Comparison of ENCODE assay signal across 6 cellular contexts in genomic region chr22:38699784-38700183, GRCh38. TPM values are rescaled to one million over a fixed set of nuclear protein-coding genes. Genes with fewer than 3 reads are reported as not detected.
DNase-seq lines count a peak whose midpoint lies in the region; ATAC-seq and TF ChIP-seq lines count a peak whose summit lies in the region.

No MANE protein-coding gene starts in this region.

- H3K36me3 Mint-ChIP-seq in activated naive CD4-positive, alpha-beta T cell treated with anti-CD3 and anti-CD28 coated beads, Interleukin-2, amount 50 U/mL, for 72 hours: peaks cover 38 to 43% of the 10 kb centered on the region in 2 donors
- peaks cover 7% of the 10 kb centered on the region for H3K36me3 Mint-ChIP-seq in memory B cell

- H3K4me3 Mint-ChIP-seq in memory B cell: peak overlapping the region; percentile 88

- H3K9me3 Mint-ChIP-seq in activated naive CD4-positive, alpha-beta T cell treated with anti-CD3 and anti-CD28 coated beads, Interleukin-2, amount 50 U/mL, for 72 hours: no peaks in the 10 kb centered on the region
- no peaks in the 10 kb centered on the region for H3K9me3 Mint-ChIP-seq in memory B cell

- H3K27me3 Mint-ChIP-seq in memory B cell: no peaks in the 10 kb centered on the region

- peak overlapping the region; percentile 80 to 97 for H3K27ac Mint-ChIP-seq in activated naive CD4-positive, alpha-beta T cell treated with anti-CD3 and anti-CD28 coated beads, Interleukin-2, amount 50 U/mL, for 72 hours
- H3K27ac Mint-ChIP-seq in memory B cell: peak overlapping the region; percentile 99

- DNase-seq in GM12864 (ENCODE audit: low read depth) (no peak), memory B cell (ENCODE audit: low spot score in 2 of 2) (no peak), GF-D8 (lab: John Stamatoyannopoulos, UW) (no peak), CD1c-positive myeloid dendritic cell (ENCODE audit: extremely low spot score) (no peak), SKM-1 (lab: John Stamatoyannopoulos, UW; ENCODE audit: unreplicated experiment) (no peak)
- DNase-seq in activated naive CD4-positive, alpha-beta T cell treated with anti-CD3 and anti-CD28 coated beads, Interleukin-2, amount 50 U/mL, for 72 hours (ENCODE audit: low spot score in 2 of 2): no peak

- peak overlapping the region; percentile 91 for H3K4me3 ChIP-seq in GM12864 (ENCODE audit: low read depth, low read length)

- H3K4me1 Mint-ChIP-seq in memory B cell: peaks cover 40% of the 10 kb centered on the region

- ATAC-seq in activated naive CD4-positive, alpha-beta T cell treated with anti-CD3 and anti-CD28 coated beads, Interleukin-2, amount 50 U/mL, for 72 hours: no peak
- no peak for ATAC-seq in memory B cell (ENCODE audit: low read depth)

- TF ChIP-seq CTCF in GM12864 (IDR thresholded peaks at IDR 0.05; ENCODE audit: low read depth, low read length, missing control alignments): no peak

RNA-seq across cellular contexts. Expression of gene JOSD1, which starts 1.0 kb away (rescaled TPM):
- total RNA-seq in activated naive CD4-positive, alpha-beta T cell treated with anti-CD3 and anti-CD28 coated beads, Interleukin-2, amount 50 U/mL, for 72 hours: 10 to 100 TPM; 70.0 to 79.0 TPM

RNA-seq across cellular contexts. Expression of gene GTPBP1, which starts 6.0 kb away (rescaled TPM):
- total RNA-seq in activated naive CD4-positive, alpha-beta T cell treated with anti-CD3 and anti-CD28 coated beads, Interleukin-2, amount 50 U/mL, for 72 hours: 100 to 1,000 TPM; 109 to 142 TPM

RNA-seq across cellular contexts. Expression of gene TOMM22, which starts 18.0 kb away (rescaled TPM):
- total RNA-seq in activated naive CD4-positive, alpha-beta T cell treated with anti-CD3 and anti-CD28 coated beads, Interleukin-2, amount 50 U/mL, for 72 hours: 100 to 1,000 TPM; 116 to 120 TPM

RNA-seq across cellular contexts. Expression of gene CBY1, which starts 43.3 kb away (rescaled TPM):
- 10 to 100 TPM in 1 of 2 donors, 1 to 10 TPM in 1; 5.7 to 19.0 TPM for total RNA-seq in activated naive CD4-positive, alpha-beta T cell treated with anti-CD3 and anti-CD28 coated beads, Interleukin-2, amount 50 U/mL, for 72 hours

RNA-seq across cellular contexts. Expression of gene FAM227A, which starts 43.6 kb away (rescaled TPM):
- total RNA-seq in activated naive CD4-positive, alpha-beta T cell treated with anti-CD3 and anti-CD28 coated beads, Interleukin-2, amount 50 U/mL, for 72 hours: 1 to 10 TPM in 1 of 2 donors, under 1 TPM in 1; 0.37 to 1.2 TPM
